In genomic region chr9:84600739-84601138, GRCh38 we compare ENCODE assay signal across 16 cellular contexts.
"Had no signal": no experiment of that assay in that cellular context is flagged by ENCODE, and none has a peak within 500 bp of the region (broad histone marks: within the 10 kb centered on the region; RNA-seq: fewer than 3 reads in every experiment).

No MANE protein-coding gene starts in this region.

- ATAC-seq: gastrocnemius medialis; right lobe of liver; stimulated activated memory B cell treated with anti-CD40 and anti-IgM and Interleukin-4, amounts not matched to agents 10 μg/mL and 1 μg/mL and 100 μg/mL, for 72 hours had no signal

- FAIRE-seq: kidney had no signal

- H3K27ac ChIP-seq: dorsolateral prefrontal cortex, gastrocnemius medialis, neutrophil, prostate gland, right lobe of liver, transverse colon had no signal

- H3K4me1 ChIP-seq: gastrocnemius medialis, prostate gland, right lobe of liver, transverse colon had no signal

- H3K4me3 ChIP-seq: dorsolateral prefrontal cortex, gastrocnemius medialis, prostate gland, right lobe of liver, transverse colon had no signal

- DNase-seq: activated CD4-positive, alpha-beta memory T cell treated with anti-CD3 and anti-CD28 coated beads for 36 hours; activated CD4-positive, CD25-positive, alpha-beta regulatory T cell treated with anti-CD3 and anti-CD28 coated beads, Interleukin-2, amount 50 U/mL, for 72 hours; activated gamma-delta T cell; activated naive CD8-positive, alpha-beta T cell treated with anti-CD3 and anti-CD28 coated beads, Interleukin-2, amount 10 ng/mL, durations not matched to agents 7 days and 5 days; activated T-cell treated with anti-CD3 and anti-CD28 coated beads, Interleukin-2, amount 50 U/mL, for 48 hours; anterior cingulate cortex; dorsolateral prefrontal cortex; gastrocnemius medialis; kidney; naive B cell; right lobe of liver; T-helper 2 cell; transverse colon had no signal

- H3K36me3 ChIP-seq: gastrocnemius medialis, neutrophil, prostate gland, right lobe of liver, transverse colon had no signal

- H3K9me3 ChIP-seq: gastrocnemius medialis, neutrophil, prostate gland, right lobe of liver, transverse colon had no signal

- H3K27me3 ChIP-seq: dorsolateral prefrontal cortex, gastrocnemius medialis, neutrophil, right lobe of liver, transverse colon had no signal
